8 cellular contexts compared by ENCODE assay signal in the genomic region with DNA sequence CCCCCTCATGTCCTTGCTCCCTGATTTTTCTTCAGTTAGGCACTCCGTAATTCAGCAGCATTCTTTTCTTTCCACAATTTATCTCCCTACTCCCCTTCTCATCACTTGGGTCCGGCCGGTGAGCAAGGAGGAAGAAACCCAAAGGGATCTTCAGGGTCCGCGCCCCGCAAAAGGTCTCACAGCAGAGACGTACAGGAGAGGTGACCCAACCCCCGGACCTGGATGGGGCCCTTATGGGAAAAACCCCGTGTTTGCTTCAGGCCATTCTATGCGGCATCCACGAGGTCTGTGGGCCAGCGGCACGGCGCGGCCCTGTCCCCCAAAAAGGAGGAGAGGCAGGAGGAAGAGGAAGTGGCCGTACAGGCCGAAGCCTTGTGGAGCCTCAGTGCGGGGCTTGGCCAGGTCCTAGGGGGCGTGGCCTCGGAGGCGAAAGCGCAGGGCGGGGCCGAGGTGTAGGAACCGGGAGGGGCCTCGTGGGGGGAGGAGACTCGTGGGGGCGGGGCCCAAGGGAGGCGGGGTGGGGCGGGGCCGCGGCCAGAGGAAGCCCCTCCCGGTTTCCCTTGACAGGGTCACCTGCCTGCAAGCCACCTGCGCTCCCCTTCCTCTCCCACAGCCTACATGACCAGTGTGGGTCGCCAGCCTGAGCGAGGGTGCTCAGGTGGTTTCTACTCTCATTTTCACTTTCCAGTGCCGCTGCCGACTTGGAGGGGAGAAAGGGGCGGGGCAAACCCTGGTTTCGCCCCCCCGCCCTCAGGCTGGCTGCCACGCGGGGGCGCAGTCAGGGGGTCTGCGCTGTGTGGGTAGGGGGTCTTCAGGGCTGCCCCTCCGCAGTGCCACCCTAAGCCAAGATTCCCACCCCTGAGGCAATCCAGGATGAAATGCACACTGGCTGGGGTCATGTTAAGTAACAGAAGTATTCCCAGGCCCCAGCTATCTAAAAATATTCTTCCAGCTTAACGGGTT.
DNase-seq lines count a peak whose midpoint lies in the region; ATAC-seq and TF ChIP-seq lines count a peak whose summit lies in the region.

No MANE protein-coding gene starts in this region.

- H3K4me3 ChIP-seq in AG10803 (ENCODE audit: low read length): peak overlapping the region; percentile 90

- DNase-seq in AG10803 (ENCODE audit: low read depth) (peak; percentile 84), NCI-H69 (lab: John Stamatoyannopoulos, UW) (peak; percentile 87), memory B cell (ENCODE audit: low spot score in 2 of 2) (peak; percentile 85 to 89)
- peak; percentile 48 to 79 for DNase-seq in activated CD8-positive, alpha-beta memory T cell treated with anti-CD3 and anti-CD28 coated beads for 1 hour (ENCODE audit: extremely low read depth in 1 of 2, low read depth in 1 of 2)
- peak; percentile 85 for DNase-seq in effector CD8-positive, alpha-beta T cell (lab: John Stamatoyannopoulos, UW)
- DNase-seq in stimulated activated CD8-positive, alpha-beta memory T cell treated with anti-CD3 and anti-CD28 coated beads, Interleukin-12 subunit alpha, Interleukin-12 subunit beta, amount 100 ng/mL, for 1 hour (ENCODE audit: low read depth): peak; percentile 72

- no peaks in the 10 kb centered on the region for H3K27me3 Mint-ChIP-seq in memory B cell

- peak overlapping the region; percentile 86 for H3K4me3 Mint-ChIP-seq in memory B cell

- H3K4me1 Mint-ChIP-seq in memory B cell: peaks cover 5% of the 10 kb centered on the region

- ATAC-seq in GM18907 (IDR thresholded peaks at IDR 0.05; ENCODE audit: unreplicated experiment) (peak; percentile 95), HG03139 (IDR thresholded peaks at IDR 0.05; ENCODE audit: unreplicated experiment) (peak; percentile 92), memory B cell (ENCODE audit: low read depth) (peak; percentile 95)

- peaks cover 1% of the 10 kb centered on the region for H3K9me3 Mint-ChIP-seq in memory B cell

- H3K27ac Mint-ChIP-seq in memory B cell: peak overlapping the region; percentile 77

- H3K36me3 Mint-ChIP-seq in memory B cell: no peaks in the 10 kb centered on the region

- TF ChIP-seq CTCF in AG10803 (conservative IDR thresholded peaks at IDR 0.05; ENCODE audit: low read length): peak; percentile 47

Comparison
In these comparisons a context has a peak if more than half of its experiments do, and no peak if none do; other contexts are left out.
1. Peak in every context shown above with its lines: DNase-seq, ATAC-seq and H3K4me3 ChIP-seq.